Comparison of ENCODE assay signal across 9 cellular contexts in the genomic region with DNA sequence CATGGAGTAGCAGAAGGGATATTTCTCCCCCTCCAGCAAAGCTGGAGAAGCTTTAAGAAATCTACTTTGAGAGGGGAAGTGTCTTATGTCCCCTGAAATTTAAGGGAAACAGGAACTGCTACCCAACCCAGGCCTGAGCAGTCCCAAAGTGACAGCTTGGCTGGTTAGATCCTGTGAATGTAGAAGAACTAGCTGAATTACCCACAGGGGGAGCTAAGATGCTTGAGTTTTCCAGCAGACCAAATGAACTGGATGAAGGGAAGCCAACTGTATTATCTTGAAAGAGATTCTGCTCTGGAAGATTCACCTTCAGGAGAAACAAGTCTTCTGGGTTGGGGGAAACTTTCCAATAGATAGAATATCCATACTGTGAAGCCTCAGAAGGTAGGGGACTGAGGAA.
DNase-seq lines count a peak whose midpoint lies in the region; ATAC-seq and TF ChIP-seq lines count a peak whose summit lies in the region.
"Had no signal": no experiment of that assay in that cellular context is flagged by ENCODE, and none has a peak within 500 bp of the region (broad histone marks: within the 10 kb centered on the region; RNA-seq: fewer than 3 reads in every experiment).

No MANE protein-coding gene starts in this region.

- TF ChIP-seq CTCF in fibroblast of mammary gland (conservative IDR thresholded peaks at IDR 0.05; ENCODE audit: control insufficient read depth, insufficient read depth, low read depth, low read length), result no peak

- peak; percentile 77 for ATAC-seq in GM19351 (IDR thresholded peaks at IDR 0.05; ENCODE audit: unreplicated experiment)
- ATAC-seq in stimulated activated naive B cell treated with anti-CD40 and anti-IgM and Interleukin-4, amounts not matched to agents 10 μg/mL and 1 μg/mL and 100 μg/mL, for 72 hours (replicated peaks), result no peak
- no peak for ATAC-seq in stimulated activated effector memory CD8-positive, alpha-beta T cell treated with anti-CD3 and anti-CD28 coated beads, Interleukin-12 subunit alpha, Interleukin-12 subunit beta, amount 100 ng/mL, for 72 hours

- H3K36me3 Mint-ChIP-seq in stimulated activated naive B cell treated with anti-CD40 and anti-IgM and Interleukin-4, amounts not matched to agents 10 μg/mL and 1 μg/mL and 100 μg/mL, for 72 hours, result no peaks in the 10 kb centered on the region
- H3K36me3 Mint-ChIP-seq in stimulated activated effector memory CD8-positive, alpha-beta T cell treated with anti-CD3 and anti-CD28 coated beads, Interleukin-12 subunit alpha, Interleukin-12 subunit beta, amount 100 ng/mL, for 72 hours, result no peaks in the 10 kb centered on the region

- DNase-seq in AG08395 (ENCODE audit: low spot score), result peak; percentile 61
- DNase-seq in NCI-H226, result peak; percentile 6
- peak; percentile 3 for DNase-seq in fibroblast of mammary gland (ENCODE audit: low read depth)
- no peak for DNase-seq in stimulated activated naive B cell treated with anti-CD40 and anti-IgM and Interleukin-4, amounts not matched to agents 10 μg/mL and 1 μg/mL and 100 μg/mL, for 72 hours
- DNase-seq in RPMI8226, result no peak
- DNase-seq in stimulated activated effector memory CD8-positive, alpha-beta T cell treated with anti-CD3 and anti-CD28 coated beads, Interleukin-12 subunit alpha, Interleukin-12 subunit beta, amount 100 ng/mL, for 72 hours (ENCODE audit: low spot score in 2 of 2), result no peak
- no peak for DNase-seq in T-helper 1 cell
- DNase-seq: islet precursor cell had no signal

- no peak overlapping the region for H3K4me3 Mint-ChIP-seq in stimulated activated naive B cell treated with anti-CD40 and anti-IgM and Interleukin-4, amounts not matched to agents 10 μg/mL and 1 μg/mL and 100 μg/mL, for 72 hours
- no peak overlapping the region for H3K4me3 Mint-ChIP-seq in stimulated activated effector memory CD8-positive, alpha-beta T cell treated with anti-CD3 and anti-CD28 coated beads, Interleukin-12 subunit alpha, Interleukin-12 subunit beta, amount 100 ng/mL, for 72 hours

- H3K27ac Mint-ChIP-seq in stimulated activated naive B cell treated with anti-CD40 and anti-IgM and Interleukin-4, amounts not matched to agents 10 μg/mL and 1 μg/mL and 100 μg/mL, for 72 hours, result no peak overlapping the region
- H3K27ac Mint-ChIP-seq in stimulated activated effector memory CD8-positive, alpha-beta T cell treated with anti-CD3 and anti-CD28 coated beads, Interleukin-12 subunit alpha, Interleukin-12 subunit beta, amount 100 ng/mL, for 72 hours, result no peak overlapping the region

- H3K9me3 Mint-ChIP-seq in stimulated activated naive B cell treated with anti-CD40 and anti-IgM and Interleukin-4, amounts not matched to agents 10 μg/mL and 1 μg/mL and 100 μg/mL, for 72 hours, result peaks cover 0 to 2% of the 10 kb centered on the region in 2 donors
- peaks cover 6% of the 10 kb centered on the region for H3K9me3 Mint-ChIP-seq in stimulated activated effector memory CD8-positive, alpha-beta T cell treated with anti-CD3 and anti-CD28 coated beads, Interleukin-12 subunit alpha, Interleukin-12 subunit beta, amount 100 ng/mL, for 72 hours

- H3K4me3 ChIP-seq in fibroblast of mammary gland (ENCODE audit: control insufficient read depth, low read depth, low read length), result no peak overlapping the region

- no peaks in the 10 kb centered on the region for H3K27me3 Mint-ChIP-seq in stimulated activated naive B cell treated with anti-CD40 and anti-IgM and Interleukin-4, amounts not matched to agents 10 μg/mL and 1 μg/mL and 100 μg/mL, for 72 hours

- no peaks in the 10 kb centered on the region for H3K4me1 Mint-ChIP-seq in stimulated activated naive B cell treated with anti-CD40 and anti-IgM and Interleukin-4, amounts not matched to agents 10 μg/mL and 1 μg/mL and 100 μg/mL, for 72 hours
- no peaks in the 10 kb centered on the region for H3K4me1 Mint-ChIP-seq in stimulated activated effector memory CD8-positive, alpha-beta T cell treated with anti-CD3 and anti-CD28 coated beads, Interleukin-12 subunit alpha, Interleukin-12 subunit beta, amount 100 ng/mL, for 72 hours

Comparison
In these comparisons a context has a peak if more than half of its experiments do, and no peak if none do; other contexts are left out.
1. DNase-seq: peak in AG08395 (single experiment), NCI-H226 (single experiment) and fibroblast of mammary gland (single experiment); none in stimulated activated naive B cell treated with anti-CD40 and anti-IgM and Interleukin-4, amounts not matched to agents 10 μg/mL and 1 μg/mL and 100 μg/mL, for 72 hours (single experiment), RPMI8226 (single experiment), stimulated activated effector memory CD8-positive, alpha-beta T cell treated with anti-CD3 and anti-CD28 coated beads, Interleukin-12 subunit alpha, Interleukin-12 subunit beta, amount 100 ng/mL, for 72 hours (0 of 2) and T-helper 1 cell (0 of 5).